In the genomic region with DNA sequence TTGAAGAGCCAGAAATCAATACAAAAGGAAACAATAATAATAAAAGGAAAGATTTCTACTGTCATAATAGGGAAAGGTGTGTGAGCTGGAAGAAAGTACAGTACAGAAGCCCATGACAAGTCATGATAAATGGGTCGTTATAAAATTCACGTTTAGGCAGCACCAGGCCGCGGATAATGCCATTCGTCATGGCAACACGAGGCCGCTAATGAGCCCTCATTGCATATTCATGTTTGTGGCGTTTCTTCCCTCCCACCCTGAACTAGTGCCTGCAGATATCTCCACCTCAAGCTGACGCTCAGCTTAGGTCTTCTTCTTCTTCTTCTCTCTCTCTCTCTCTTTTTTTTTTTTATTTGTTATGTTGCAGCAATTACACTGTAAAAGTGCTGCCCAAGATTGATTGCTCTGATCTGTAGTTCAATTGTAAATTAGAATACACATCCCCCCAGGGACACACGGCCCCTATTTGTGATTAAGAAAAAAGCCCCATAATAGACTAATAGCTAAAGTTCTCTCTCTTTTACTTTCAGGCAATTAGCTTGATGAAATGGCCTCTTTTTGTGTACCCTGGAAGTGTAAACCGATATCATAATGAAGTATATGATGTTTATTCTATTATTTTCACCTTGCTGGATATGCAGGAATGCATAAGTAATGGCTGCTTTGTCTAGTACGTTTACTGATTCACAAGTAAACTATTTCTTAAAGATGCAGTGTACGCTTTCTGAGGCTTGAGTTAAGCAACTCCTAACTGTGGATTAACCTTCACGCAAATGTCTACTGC, we compare ENCODE assay signal across 14 cellular contexts.
A peak's percentile ranks its signal among the peaks of the same experiment; 100 is the strongest.
DNase-seq lines count a peak whose midpoint lies in the region; ATAC-seq, FAIRE-seq and TF ChIP-seq lines count a peak whose summit lies in the region.
"Had no signal": no experiment of that assay in that cellular context is flagged by ENCODE, and none has a peak within 500 bp of the region (broad histone marks: within the 10 kb centered on the region; RNA-seq: fewer than 3 reads in every experiment).

No MANE protein-coding gene starts in this region.

- no peak for TF ChIP-seq CTCF in astrocyte of the spinal cord (IDR thresholded peaks at IDR 0.05; ENCODE audit: low read depth, low read length)

- in situ Hi-C loops in astrocyte of the spinal cord (cut with HindIII; ENCODE audit: low sequenced_read_pairs), result no loop called here

- no peak for FAIRE-seq in HTR-8/SVneo (lab: Jason Lieb, UNC)

- ATAC-seq in HG03095 (IDR thresholded peaks at IDR 0.05; ENCODE audit: unreplicated experiment), result no peak
- no peak for ATAC-seq in HG02610 (IDR thresholded peaks at IDR 0.05; ENCODE audit: unreplicated experiment)
- ATAC-seq: activated T-cell treated with anti-CD3 and anti-CD28 coated beads, Interleukin-2, amount 50 U/mL, for 4 hours had no signal

- no peak overlapping the region for H3K4me3 ChIP-seq in astrocyte of the spinal cord (ENCODE audit: low read depth, low read length)
- H3K4me3 ChIP-seq: hepatocyte, ovary had no signal

- peak; percentile 14 for DNase-seq in AG08395 (ENCODE audit: low spot score)
- peak; percentile 24 for DNase-seq in HTR-8/SVneo (ENCODE audit: insufficient read length, low spot score)
- DNase-seq in astrocyte of the spinal cord (ENCODE audit: low read depth, low spot score), result peak; percentile 62
- peak; percentile 73 for DNase-seq in kidney tubule cell (ENCODE audit: low spot score)
- DNase-seq in epidermal melanocyte (ENCODE audit: insufficient read length, low spot score), result no peak
- DNase-seq in activated CD4-positive, alpha-beta T cell treated with anti-CD3 and anti-CD28 coated beads, Interleukin-2, amount 50 U/mL, for 1 hour, result no peak
- DNase-seq: activated T-cell treated with anti-CD3 and anti-CD28 coated beads, Interleukin-2, amount 50 U/mL, for 4 hours; DMS153; effector CD8-positive, alpha-beta T cell; NCI-H1092 treated with DMSO at 0.1 percent for 48 hours; ovary had no signal

Comparison
In these comparisons a context has a peak if more than half of its experiments do, and no peak if none do; other contexts are left out.
1. DNase-seq: peak in AG08395 (single experiment), HTR-8/SVneo (single experiment), astrocyte of the spinal cord (single experiment) and kidney tubule cell (single experiment); none in epidermal melanocyte (single experiment) and activated CD4-positive, alpha-beta T cell treated with anti-CD3 and anti-CD28 coated beads, Interleukin-2, amount 50 U/mL, for 1 hour (single experiment).